In the genomic region with DNA sequence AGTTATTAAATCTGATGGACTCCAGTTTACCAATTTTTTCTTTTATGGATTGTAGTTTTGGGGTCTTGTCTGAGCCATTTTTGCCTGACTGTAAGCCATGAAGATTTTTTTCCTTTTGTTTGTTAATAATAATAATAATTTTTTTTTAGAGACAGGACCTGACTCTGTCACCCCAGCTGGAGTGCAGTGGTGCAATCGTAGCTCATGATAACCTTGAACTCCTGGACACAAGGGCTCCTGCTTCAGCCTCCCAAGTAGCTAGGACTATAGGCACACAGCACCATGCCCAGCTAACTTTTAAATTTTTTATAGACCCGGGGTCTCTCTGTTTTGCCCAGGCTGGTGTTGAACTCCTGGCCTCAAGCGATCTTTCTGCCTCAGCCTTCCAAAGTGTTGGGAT, we compare ENCODE assay signal across 2 cellular contexts.
TF ChIP-seq lines count a peak whose summit lies in the region.

No MANE protein-coding gene starts in this region.

TF ChIP-seq in GM12878, 131 proteins besides CTCF, POLR2A, EP300 and RAD21:
- TF ChIP-seq, protein P1, sequence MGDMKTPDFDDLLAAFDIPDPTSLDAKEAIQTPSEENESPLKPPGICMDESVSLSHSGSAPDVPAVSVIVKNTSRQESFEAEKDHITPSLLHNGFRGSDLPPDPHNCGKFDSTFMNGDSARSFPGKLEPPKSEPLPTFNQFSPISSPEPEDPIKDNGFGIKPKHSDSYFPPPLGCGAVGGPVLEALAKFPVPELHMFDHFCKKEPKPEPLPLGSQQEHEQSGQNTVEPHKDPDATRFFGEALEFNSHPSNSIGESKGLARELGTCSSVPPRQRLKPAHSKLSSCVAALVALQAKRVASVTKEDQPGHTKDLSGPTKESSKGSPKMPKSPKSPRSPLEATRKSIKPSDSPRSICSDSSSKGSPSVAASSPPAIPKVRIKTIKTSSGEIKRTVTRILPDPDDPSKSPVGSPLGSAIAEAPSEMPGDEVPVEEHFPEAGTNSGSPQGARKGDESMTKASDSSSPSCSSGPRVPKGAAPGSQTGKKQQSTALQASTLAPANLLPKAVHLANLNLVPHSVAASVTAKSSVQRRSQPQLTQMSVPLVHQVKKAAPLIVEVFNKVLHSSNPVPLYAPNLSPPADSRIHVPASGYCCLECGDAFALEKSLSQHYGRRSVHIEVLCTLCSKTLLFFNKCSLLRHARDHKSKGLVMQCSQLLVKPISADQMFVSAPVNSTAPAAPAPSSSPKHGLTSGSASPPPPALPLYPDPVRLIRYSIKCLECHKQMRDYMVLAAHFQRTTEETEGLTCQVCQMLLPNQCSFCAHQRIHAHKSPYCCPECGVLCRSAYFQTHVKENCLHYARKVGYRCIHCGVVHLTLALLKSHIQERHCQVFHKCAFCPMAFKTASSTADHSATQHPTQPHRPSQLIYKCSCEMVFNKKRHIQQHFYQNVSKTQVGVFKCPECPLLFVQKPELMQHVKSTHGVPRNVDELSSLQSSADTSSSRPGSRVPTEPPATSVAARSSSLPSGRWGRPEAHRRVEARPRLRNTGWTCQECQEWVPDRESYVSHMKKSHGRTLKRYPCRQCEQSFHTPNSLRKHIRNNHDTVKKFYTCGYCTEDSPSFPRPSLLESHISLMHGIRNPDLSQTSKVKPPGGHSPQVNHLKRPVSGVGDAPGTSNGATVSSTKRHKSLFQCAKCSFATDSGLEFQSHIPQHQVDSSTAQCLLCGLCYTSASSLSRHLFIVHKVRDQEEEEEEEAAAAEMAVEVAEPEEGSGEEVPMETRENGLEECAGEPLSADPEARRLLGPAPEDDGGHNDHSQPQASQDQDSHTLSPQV (IDR thresholded peaks at IDR 0.05): no peak
TF ChIP-seq in GM12878: peak in this region for 0.

TF ChIP-seq in liver, 16 proteins besides CTCF, POLR2A, EP300 and RAD21:
- TF ChIP-seq GABPA (IDR thresholded peaks at IDR 0.05 in 1 of 2, conservative IDR thresholded peaks at IDR 0.05 in 1 of 2): no peak
- TF ChIP-seq HNF4A (conservative IDR thresholded peaks at IDR 0.05): peak; percentile 9 to 15
